ENCODE assay signal across 1 cellular context in the genomic region with DNA sequence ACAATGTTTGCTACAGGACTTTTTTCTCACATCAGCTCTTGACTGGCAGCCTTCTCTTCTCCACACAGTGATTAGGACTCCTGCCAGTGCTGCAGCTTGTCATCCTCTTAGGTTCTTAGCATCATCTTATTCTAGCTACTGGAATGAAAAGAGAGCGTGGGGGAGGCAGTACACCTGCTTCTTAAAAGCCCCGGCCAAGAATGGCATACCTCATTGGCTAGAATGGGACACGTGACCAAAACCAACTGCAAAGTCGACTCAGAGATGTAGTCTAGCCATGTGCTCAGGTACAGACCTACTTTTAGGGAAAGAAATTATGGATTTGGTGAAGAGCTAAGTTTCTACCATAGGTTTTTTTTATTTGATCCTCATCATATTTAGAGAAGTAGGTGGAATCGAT.
TF ChIP-seq lines count a peak whose summit lies in the region.

No MANE protein-coding gene starts in this region.

TF ChIP-seq in H1, 55 proteins besides CTCF, POLR2A, EP300 and RAD21:
- peak; percentile 16; the same call in 1 of the 2 replicates for TF ChIP-seq USF2 (IDR thresholded peaks at IDR 0.05; ENCODE audit: low read length)
- no peak for TF ChIP-seq BRCA1 (IDR thresholded peaks at IDR 0.05; ENCODE audit: low read depth, low read length)
